Comparison of ENCODE assay signal across 7 cellular contexts in the genomic region with DNA sequence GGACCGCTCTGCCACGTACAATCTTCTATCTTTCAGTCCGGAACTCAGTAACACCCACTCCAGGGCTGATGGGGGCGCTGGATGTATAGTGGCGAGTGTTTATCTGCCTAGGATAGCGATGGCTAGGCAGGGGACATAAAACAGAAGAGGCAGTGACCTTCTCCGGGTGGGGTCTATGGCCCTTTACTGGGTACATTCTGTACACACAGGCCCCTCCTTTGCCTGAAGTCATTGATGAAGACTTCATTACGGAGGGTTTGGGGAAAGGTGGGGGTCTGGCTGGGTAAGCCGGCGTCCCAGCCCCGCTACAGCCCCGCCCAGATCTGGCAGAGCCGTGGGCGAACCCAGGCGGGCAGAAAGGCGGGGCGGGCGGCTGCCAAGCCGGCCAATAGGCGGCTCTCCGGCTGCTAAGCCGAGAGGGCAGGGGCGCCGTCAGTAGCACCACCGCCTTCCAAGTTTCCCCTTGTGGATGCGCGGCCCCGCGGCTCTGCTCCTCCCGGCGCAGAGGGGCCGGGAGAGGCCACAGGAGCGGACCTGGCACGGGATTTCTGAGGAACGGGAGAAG. TPM values are rescaled to one million over a fixed set of nuclear protein-coding genes. Genes with fewer than 3 reads are reported as not detected.
DNase-seq lines count a peak whose midpoint lies in the region; ATAC-seq and TF ChIP-seq lines count a peak whose summit lies in the region.

Gene CHST7 (plus strand): TSS at position 435 of the 565 bp plus-strand sequence. CDS start 167 bp downstream, outside the sequence.

- TF ChIP-seq POLR2A in GM18505 (IDR thresholded peaks at IDR 0.05; ENCODE audit: borderline replicate concordance, extremely low read depth, insufficient read depth, insufficient read length), result peak; percentile 41

- peaks cover 33% of the 10 kb centered on the region for H3K4me1 Mint-ChIP-seq in central memory CD8-positive, alpha-beta T cell
- H3K4me1 Mint-ChIP-seq in immature natural killer cell, result peaks cover 30 to 32% of the 10 kb centered on the region in 2 donors

- peaks cover 6% of the 10 kb centered on the region for H3K36me3 Mint-ChIP-seq in central memory CD8-positive, alpha-beta T cell (ENCODE audit: insufficient read depth)
- H3K36me3 Mint-ChIP-seq in immature natural killer cell, result peaks cover 0 to 4% (median 0%) of the 10 kb centered on the region in 3 donors

- DNase-seq in NCI-H2171 treated with DMSO at 0.1 percent for 48 hours (lab: John Stamatoyannopoulos, UW) (peak; percentile 57), immature natural killer cell (peak; percentile 51 to 63 (median 63))
- peak; percentile 23 to 36 for DNase-seq in central memory CD8-positive, alpha-beta T cell (ENCODE audit: low spot score in 2 of 2)
- peak; percentile 57 for DNase-seq in stimulated activated CD4-positive, alpha-beta T cell treated with anti-CD3 and anti-CD28 coated beads, Interleukin-12 subunit alpha, Interleukin-12 subunit beta, amount 100 ng/mL, for 4 hours

- no peaks in the 10 kb centered on the region for H3K9me3 Mint-ChIP-seq in central memory CD8-positive, alpha-beta T cell
- no peaks in the 10 kb centered on the region for H3K9me3 Mint-ChIP-seq in immature natural killer cell

- peak; percentile 22; the same call in 1 of the 2 replicates for TF ChIP-seq CTCF in VCaP (conservative IDR thresholded peaks at IDR 0.05)

- H3K27ac Mint-ChIP-seq in central memory CD8-positive, alpha-beta T cell (ENCODE audit: low read depth), result peak within 1 kb of the TSS; percentile 86
- H3K27ac Mint-ChIP-seq in immature natural killer cell, result peak within 1 kb of the TSS; percentile 66 to 90 (median 77)

- H3K27me3 Mint-ChIP-seq in central memory CD8-positive, alpha-beta T cell, result no peaks in the 10 kb centered on the region
- peaks cover 1 to 5% (median 3%) of the 10 kb centered on the region in 3 donors for H3K27me3 Mint-ChIP-seq in immature natural killer cell (ENCODE audit: low read depth in 3 of 3)

- H3K27ac ChIP-seq in VCaP, result 0 out of 2 replicates have a peak within 1 kb of the TSS, but pooled peaks have one; percentile 14

- peak within 1 kb of the TSS; percentile 83 for H3K4me3 Mint-ChIP-seq in central memory CD8-positive, alpha-beta T cell
- H3K4me3 Mint-ChIP-seq in immature natural killer cell, result peak within 1 kb of the TSS; percentile 68 to 85 (median 81)

- ATAC-seq in GM18505 (IDR thresholded peaks at IDR 0.05; ENCODE audit: unreplicated experiment), result peak; percentile 45
- peak; percentile 49 for ATAC-seq in HG02885 (IDR thresholded peaks at IDR 0.05; ENCODE audit: poor library complexity, unreplicated experiment)
- ATAC-seq in central memory CD8-positive, alpha-beta T cell (replicated peaks; ENCODE audit: extremely low read depth, poor library complexity, severe bottlenecking), result peak; percentile 52

RNA-seq across cellular contexts. Expression of gene CHST7, which starts in this region (rescaled TPM):
- polyA plus RNA-seq in immature natural killer cell, result 1 to 10 TPM; 1.2 to 3.3 (median 3.3) TPM

Comparison
In these comparisons a context has a peak if more than half of its experiments do, and no peak if none do; other contexts are left out.
1. Peak in every context shown above with its lines: DNase-seq, ATAC-seq and H3K27ac ChIP-seq.